ENCODE assay signal across 1 cellular context in the genomic region with DNA sequence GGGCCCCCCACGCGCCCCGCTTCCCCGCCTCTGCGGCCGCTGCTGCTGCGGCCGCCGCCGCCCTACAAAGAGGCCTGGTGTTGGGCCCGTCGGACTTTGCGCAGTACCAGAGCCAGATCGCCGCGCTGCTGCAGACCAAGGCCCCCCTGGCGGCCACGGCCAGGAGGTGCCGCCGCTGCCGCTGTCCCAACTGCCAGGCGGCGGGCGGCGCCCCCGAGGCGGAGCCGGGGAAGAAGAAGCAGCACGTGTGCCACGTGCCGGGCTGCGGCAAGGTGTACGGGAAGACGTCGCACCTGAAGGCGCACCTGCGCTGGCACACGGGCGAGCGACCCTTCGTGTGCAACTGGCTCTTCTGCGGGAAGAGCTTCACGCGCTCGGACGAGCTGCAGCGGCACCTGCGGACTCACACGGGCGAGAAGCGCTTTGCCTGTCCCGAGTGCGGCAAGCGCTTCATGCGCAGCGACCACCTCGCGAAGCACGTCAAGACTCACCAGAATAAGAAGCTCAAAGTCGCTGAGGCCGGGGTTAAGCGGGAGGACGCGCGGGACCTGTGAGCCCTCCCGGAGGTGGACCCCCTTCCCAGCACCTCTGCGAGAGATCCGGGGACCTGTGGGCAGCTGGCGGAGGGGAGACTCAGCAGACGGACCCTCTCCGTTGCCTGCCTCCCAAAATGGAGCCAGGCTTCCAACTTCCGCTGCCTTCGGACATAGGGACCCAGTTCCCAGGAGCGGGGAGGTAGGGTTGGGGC.
TF ChIP-seq lines count a peak whose summit lies in the region.

No MANE protein-coding gene starts in this region.

TF ChIP-seq in IMR-90, 13 proteins besides CTCF, POLR2A, EP300 and RAD21:
- TF ChIP-seq USF2 (IDR thresholded peaks at IDR 0.05; ENCODE audit: low read depth, low read length) (no peak), RCOR1 (IDR thresholded peaks at IDR 0.05; ENCODE audit: insufficient replicate concordance, low read length) (no peak), CHD1 (IDR thresholded peaks at IDR 0.05; ENCODE audit: low read depth, low read length) (no peak), MAZ (IDR thresholded peaks at IDR 0.05; ENCODE audit: borderline replicate concordance, low read depth, low read length) (no peak), BHLHE40 (IDR thresholded peaks at IDR 0.05; ENCODE audit: low read depth, low read length) (no peak), RFX5 (IDR thresholded peaks at IDR 0.05; ENCODE audit: low read depth, low read length) (no peak), MAFK (IDR thresholded peaks at IDR 0.05; ENCODE audit: low read depth, low read length) (no peak), CEBPB (IDR thresholded peaks at IDR 0.05; ENCODE audit: low read depth, low read length) (no peak), SMC3 (IDR thresholded peaks at IDR 0.05; ENCODE audit: low read depth, low read length) (no peak), FOS (IDR thresholded peaks at IDR 0.05; ENCODE audit: low read depth, low read length) (no peak)
